ENCODE assay signal across 10 cellular contexts in the genomic region with DNA sequence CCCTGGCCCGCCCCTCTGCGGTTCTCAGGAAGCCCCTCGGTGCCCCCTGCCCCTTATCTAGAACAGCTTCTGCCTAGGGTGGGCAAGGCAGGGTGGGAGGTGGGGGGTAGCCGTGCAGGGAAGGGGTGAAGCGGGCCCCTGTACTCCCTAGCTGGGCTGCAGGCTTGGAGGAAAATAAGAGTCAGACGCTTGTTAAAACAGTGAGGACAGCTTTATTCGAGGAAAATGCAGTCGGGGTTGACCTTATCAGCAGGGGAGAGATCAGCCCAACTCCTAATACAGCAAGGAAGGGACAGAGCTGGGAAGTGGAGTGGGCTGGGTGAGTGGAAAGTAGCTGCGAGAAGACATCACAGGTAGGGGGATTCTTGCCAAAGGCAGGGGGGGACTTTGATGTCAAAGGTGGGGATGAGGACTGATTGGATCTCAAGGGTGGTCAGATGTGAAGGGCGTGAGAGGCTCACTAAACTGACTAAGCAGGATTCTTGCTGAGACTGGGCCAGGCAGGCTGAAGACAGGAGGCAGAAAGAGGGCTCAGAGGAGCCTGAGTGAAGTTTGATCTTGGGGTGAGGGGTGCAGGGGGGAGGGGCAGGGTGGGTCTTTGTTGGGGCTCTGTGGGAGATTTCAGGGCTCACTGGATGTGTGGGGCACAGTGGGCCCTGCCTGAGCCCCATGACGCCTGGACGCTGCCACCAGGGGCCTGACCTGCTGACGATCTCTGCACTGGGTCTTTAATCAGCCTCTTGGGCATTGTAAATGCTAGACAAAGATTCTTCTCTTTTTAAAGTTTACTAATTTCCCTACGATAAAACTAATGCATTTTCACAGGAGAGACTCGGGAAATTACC. TPM values are rescaled to one million over a fixed set of nuclear protein-coding genes. Genes with fewer than 3 reads are reported as not detected.
DNase-seq lines count a peak whose midpoint lies in the region; ATAC-seq and TF ChIP-seq lines count a peak whose summit lies in the region.
"Had no signal": no experiment of that assay in that cellular context is flagged by ENCODE, and none has a peak within 500 bp of the region (broad histone marks: within the 10 kb centered on the region; RNA-seq: fewer than 3 reads in every experiment).

No MANE protein-coding gene starts in this region.

- no peak for ATAC-seq in HG03025 (IDR thresholded peaks at IDR 0.05; ENCODE audit: low FRiP score, unreplicated experiment)

- H3K9me3 ChIP-seq in DOHH2 (ENCODE audit: control insufficient read depth, insufficient read depth, low read length) (no peaks in the 10 kb centered on the region), Peyer's patch (no peaks in the 10 kb centered on the region), smooth muscle cell (replicated peaks; ENCODE audit: low read depth) (no peaks in the 10 kb centered on the region), HAP-1 (no peaks in the 10 kb centered on the region; the same call in 1 of the 2 replicates)

- H3K4me1 ChIP-seq in DOHH2 (ENCODE audit: control insufficient read depth, low read length) (peaks cover 59% of the 10 kb centered on the region), Peyer's patch (peaks cover 10 to 50% (median 33%) of the 10 kb centered on the region in 4 donors), smooth muscle cell (ENCODE audit: low read depth) (peaks cover 34% of the 10 kb centered on the region), HAP-1 (no peaks in the 10 kb centered on the region)

- peak overlapping the region; percentile 95 for H3K27ac Mint-ChIP-seq in dendritic cell treated with granulocyte-macrophage colony-stimulating factor and Interleukin-4, amounts not matched to agents 40 ng/mL and 50 ng/mL, for 4 days
- no peak overlapping the region for H3K27ac Mint-ChIP-seq in endothelial cell (ENCODE audit: unreplicated experiment)

- TF ChIP-seq CTCF in DOHH2 (IDR thresholded peaks at IDR 0.05; ENCODE audit: low read depth, low read length, poor library complexity, severe bottlenecking) = no peak
- no peak for TF ChIP-seq CTCF in Peyer's patch (IDR thresholded peaks at IDR 0.05)
- TF ChIP-seq CTCF in smooth muscle cell (IDR thresholded peaks at IDR 0.05; ENCODE audit: borderline replicate concordance, insufficient read depth, poor library complexity, severe bottlenecking) = no peak
- no peak for TF ChIP-seq CTCF in endothelial cell (IDR thresholded peaks at IDR 0.05; ENCODE audit: unreplicated experiment)

- no peaks in the 10 kb centered on the region for H3K36me3 ChIP-seq in DOHH2 (ENCODE audit: control insufficient read depth, low read length)
- H3K36me3 ChIP-seq in Peyer's patch = peaks cover 0 to 5% (median 0%) of the 10 kb centered on the region in 3 donors
- no peaks in the 10 kb centered on the region for H3K36me3 ChIP-seq in smooth muscle cell (ENCODE audit: low read depth)
- no peaks in the 10 kb centered on the region for H3K36me3 ChIP-seq in HAP-1 (replicated peaks)
- H3K36me3 ChIP-seq: sigmoid colon had no signal

- peaks cover 4% of the 10 kb centered on the region for H3K79me2 ChIP-seq in DOHH2 (ENCODE audit: control insufficient read depth, low read length)
- H3K79me2 ChIP-seq in smooth muscle cell (ENCODE audit: low read depth) = peaks cover 6% of the 10 kb centered on the region

- no peak overlapping the region for H3K9ac ChIP-seq in smooth muscle cell (ENCODE audit: low read depth)

- H2AFZ ChIP-seq in smooth muscle cell (ENCODE audit: low read depth) = no peak overlapping the region

- H3K27me3 ChIP-seq in DOHH2 (ENCODE audit: control insufficient read depth, low read length) (no peaks in the 10 kb centered on the region), Peyer's patch (no peaks in the 10 kb centered on the region), smooth muscle cell (ENCODE audit: low read depth) (no peaks in the 10 kb centered on the region), HAP-1 (ENCODE audit: low read depth) (no peaks in the 10 kb centered on the region)
- H3K27me3 ChIP-seq: sigmoid colon had no signal

- in situ Hi-C loops in HAP-1 (cut with MboI; ENCODE audit: low sequenced_read_pairs) = no loop called here

- H3K4me2 ChIP-seq in DOHH2 (ENCODE audit: low read length) = peak overlapping the region; percentile 70
- peak overlapping the region; percentile 71 for H3K4me2 ChIP-seq in smooth muscle cell

- 51% methylated on average over 15 of the region's 15 CpGs for WGBS in smooth muscle cell (ENCODE audit: low lambda C conversion rate)

- intact Hi-C loops in dendritic cell treated with granulocyte-macrophage colony-stimulating factor and Interleukin-4, amounts not matched to agents 40 ng/mL and 50 ng/mL, for 4 days (cut with micrococcal nuclease) = loop anchor here (2.0 to 10.0 kb wide), 4 partner anchors 26 to 72 kb away; no protein-coding TSS in a partner anchor

- H3K9me3 Mint-ChIP-seq in dendritic cell treated with granulocyte-macrophage colony-stimulating factor and Interleukin-4, amounts not matched to agents 40 ng/mL and 50 ng/mL, for 4 days = peaks cover 10% of the 10 kb centered on the region
- H3K9me3 Mint-ChIP-seq in endothelial cell (ENCODE audit: unreplicated experiment) = no peaks in the 10 kb centered on the region

- H3K4me3 ChIP-seq in DOHH2 (ENCODE audit: low read length) (peak overlapping the region; percentile 58), Peyer's patch (no peak overlapping the region), smooth muscle cell (no peak overlapping the region), HAP-1 (no peak overlapping the region)
- H3K4me3 ChIP-seq: sigmoid colon had no signal

- peaks cover 26% of the 10 kb centered on the region for H3K36me3 Mint-ChIP-seq in dendritic cell treated with granulocyte-macrophage colony-stimulating factor and Interleukin-4, amounts not matched to agents 40 ng/mL and 50 ng/mL, for 4 days (ENCODE audit: low read depth)
- peaks cover 11% of the 10 kb centered on the region for H3K36me3 Mint-ChIP-seq in endothelial cell (ENCODE audit: low read depth, unreplicated experiment)

- H3F3A ChIP-seq in DOHH2 (ENCODE audit: control insufficient read depth, insufficient read depth) (no peaks in the 10 kb centered on the region; the same call in 1 of the 2 replicates), smooth muscle cell (ENCODE audit: low read depth) (no peaks in the 10 kb centered on the region)

- no peak for DNase-seq in Peyer's patch
- DNase-seq in smooth muscle cell (lab: John Stamatoyannopoulos, UW; ENCODE audit: unreplicated experiment) = no peak
- DNase-seq in endothelial cell (ENCODE audit: low spot score) = no peak
- no peak for DNase-seq in dedifferentiated amniotic fluid mesenchymal stem cell (ENCODE audit: extremely low spot score)
- no peak for DNase-seq in HAP-1 (ENCODE audit: low spot score in 2 of 2)
- DNase-seq: amniotic stem cell, sigmoid colon had no signal

- no peaks in the 10 kb centered on the region for H3K27me3 Mint-ChIP-seq in dendritic cell treated with granulocyte-macrophage colony-stimulating factor and Interleukin-4, amounts not matched to agents 40 ng/mL and 50 ng/mL, for 4 days
- peaks cover 5% of the 10 kb centered on the region for H3K27me3 Mint-ChIP-seq in endothelial cell (ENCODE audit: unreplicated experiment)

- H3K9me2 ChIP-seq in DOHH2 (replicated peaks; ENCODE audit: control insufficient read depth, low read length) = no peaks in the 10 kb centered on the region

- H4K20me1 ChIP-seq in DOHH2 (ENCODE audit: control insufficient read depth, insufficient read depth, low read depth, low read length) (no peaks in the 10 kb centered on the region; the same call in 1 of the 2 replicates), smooth muscle cell (ENCODE audit: low read depth) (no peaks in the 10 kb centered on the region)

- peak overlapping the region; percentile 63 for H3K4me3 Mint-ChIP-seq in dendritic cell treated with granulocyte-macrophage colony-stimulating factor and Interleukin-4, amounts not matched to agents 40 ng/mL and 50 ng/mL, for 4 days
- no peak overlapping the region for H3K4me3 Mint-ChIP-seq in endothelial cell (ENCODE audit: unreplicated experiment)

- H3K27ac ChIP-seq in DOHH2 (ENCODE audit: low read depth, low read length) = peak overlapping the region; percentile 41
- H3K27ac ChIP-seq in Peyer's patch = peak overlapping the region; percentile 69 to 86 (median 84)
- no peak overlapping the region for H3K27ac ChIP-seq in smooth muscle cell (ENCODE audit: low read depth)

- no peak for TF ChIP-seq POLR2A in Peyer's patch (IDR thresholded peaks at IDR 0.05)

- H3K4me1 Mint-ChIP-seq in dendritic cell treated with granulocyte-macrophage colony-stimulating factor and Interleukin-4, amounts not matched to agents 40 ng/mL and 50 ng/mL, for 4 days (ENCODE audit: low read depth) = peaks cover 63% of the 10 kb centered on the region
- peaks cover 48% of the 10 kb centered on the region for H3K4me1 Mint-ChIP-seq in endothelial cell (ENCODE audit: unreplicated experiment)

RNA-seq across cellular contexts. Expression of a gene that starts 29.9 kb away (rescaled TPM):
- total RNA-seq in Peyer's patch = 100 to 1,000 TPM; 123 to 270 (median 156) TPM
- 7.0 and 11.7 TPM in 2 replicates for total RNA-seq in smooth muscle cell
- 15.8 and 18.6 TPM in 2 replicates for polyA plus RNA-seq in smooth muscle cell
- total RNA-seq in endothelial cell (ENCODE audit: unreplicated experiment) = 34.6 TPM
